In genomic region chr12:120062976-120063579, GRCh38 we compare ENCODE assay signal across 19 cellular contexts. TPM values are rescaled to one million over a fixed set of nuclear protein-coding genes. Genes with fewer than 3 reads are reported as not detected.
DNase-seq lines count a peak whose midpoint lies in the region; ATAC-seq and TF ChIP-seq lines count a peak whose summit lies in the region.
"Had no signal": no experiment of that assay in that cellular context is flagged by ENCODE, and none has a peak within 500 bp of the region (broad histone marks: within the 10 kb centered on the region; RNA-seq: fewer than 3 reads in every experiment).

No MANE protein-coding gene starts in this region.

- no peak overlapping the region for H3K4me3 Mint-ChIP-seq in activated CD8-positive, alpha-beta T cell treated with anti-CD3 and anti-CD28 coated beads for 36 hours
- no peak overlapping the region for H3K4me3 Mint-ChIP-seq in activated CD8-positive, alpha-beta T cell treated with anti-CD3 and anti-CD28 coated beads, Interleukin-2, amount 10 ng/mL, durations not matched to agents 7 days and 5 days
- no peak overlapping the region for H3K4me3 Mint-ChIP-seq in activated naive CD8-positive, alpha-beta T cell treated with anti-CD3 and anti-CD28 coated beads, Interleukin-2, amount 50 U/mL, for 24 hours
- H3K4me3 Mint-ChIP-seq: CD14-positive monocyte, H9 had no signal

- no peaks in the 10 kb centered on the region for H3K27me3 ChIP-seq in suprapubic skin
- H3K27me3 ChIP-seq: Peyer's patch had no signal

- TF ChIP-seq EP300 in suprapubic skin (IDR thresholded peaks at IDR 0.05): no peak

- H3K9me3 ChIP-seq in suprapubic skin: no peaks in the 10 kb centered on the region
- H3K9me3 ChIP-seq: A549, MG63, Peyer's patch had no signal

- H3K27ac ChIP-seq in suprapubic skin: peak overlapping the region; percentile 7
- H3K27ac ChIP-seq: A549, KMS-11, Peyer's patch had no signal

- no peak for DNase-seq in activated CD8-positive, alpha-beta T cell treated with anti-CD3 and anti-CD28 coated beads for 36 hours
- DNase-seq in activated CD8-positive, alpha-beta T cell treated with anti-CD3 and anti-CD28 coated beads, Interleukin-2, amount 10 ng/mL, durations not matched to agents 7 days and 5 days: no peak
- no peak for DNase-seq in activated naive CD8-positive, alpha-beta T cell treated with anti-CD3 and anti-CD28 coated beads, Interleukin-2, amount 50 U/mL, for 24 hours
- peak; percentile 14 for DNase-seq in fibroblast of villous mesenchyme (ENCODE audit: low read depth)
- DNase-seq in suprapubic skin (ENCODE audit: low spot score in 2 of 2): no peak
- no peak for DNase-seq in hepatic stellate cell (ENCODE audit: low spot score)
- no peak for DNase-seq in NCI-H82 (lab: John Stamatoyannopoulos, UW)
- DNase-seq in MV-4-11 (lab: John Stamatoyannopoulos, UW): no peak
- DNase-seq: COR-L47, H9, MG63, NCI-H1105, NCI-H1694 treated with DMSO at 0.1 percent for 48 hours, NCI-H446 treated with DMSO at 0.1 percent for 48 hours, Peyer's patch, Right ventricle myocardium superior had no signal

- peak overlapping the region; percentile 2 for H3K27ac Mint-ChIP-seq in activated CD8-positive, alpha-beta T cell treated with anti-CD3 and anti-CD28 coated beads for 36 hours
- no peak overlapping the region for H3K27ac Mint-ChIP-seq in activated CD8-positive, alpha-beta T cell treated with anti-CD3 and anti-CD28 coated beads, Interleukin-2, amount 10 ng/mL, durations not matched to agents 7 days and 5 days
- peak overlapping the region; percentile 36 for H3K27ac Mint-ChIP-seq in activated naive CD8-positive, alpha-beta T cell treated with anti-CD3 and anti-CD28 coated beads, Interleukin-2, amount 50 U/mL, for 24 hours
- H3K27ac Mint-ChIP-seq: CD14-positive monocyte had no signal

- WGBS in suprapubic skin: 89% methylated on average over 3 of the region's 3 CpGs

- TF ChIP-seq POLR2A in suprapubic skin (IDR thresholded peaks at IDR 0.05): no peak

- H3K4me1 Mint-ChIP-seq in activated CD8-positive, alpha-beta T cell treated with anti-CD3 and anti-CD28 coated beads for 36 hours (ENCODE audit: low read depth): peaks cover 17% of the 10 kb centered on the region
- H3K4me1 Mint-ChIP-seq in activated CD8-positive, alpha-beta T cell treated with anti-CD3 and anti-CD28 coated beads, Interleukin-2, amount 10 ng/mL, durations not matched to agents 7 days and 5 days (ENCODE audit: low read depth): no peaks in the 10 kb centered on the region
- H3K4me1 Mint-ChIP-seq in activated naive CD8-positive, alpha-beta T cell treated with anti-CD3 and anti-CD28 coated beads, Interleukin-2, amount 50 U/mL, for 24 hours: peaks cover 20% of the 10 kb centered on the region
- H3K4me1 Mint-ChIP-seq: CD14-positive monocyte had no signal

- ATAC-seq in activated CD8-positive, alpha-beta T cell treated with anti-CD3 and anti-CD28 coated beads for 36 hours: no peak
- ATAC-seq in activated CD8-positive, alpha-beta T cell treated with anti-CD3 and anti-CD28 coated beads, Interleukin-2, amount 10 ng/mL, durations not matched to agents 7 days and 5 days: no peak
- ATAC-seq in activated naive CD8-positive, alpha-beta T cell treated with anti-CD3 and anti-CD28 coated beads, Interleukin-2, amount 50 U/mL, for 24 hours: no peak
- ATAC-seq: A549 had no signal

- H3K9me3 Mint-ChIP-seq in activated CD8-positive, alpha-beta T cell treated with anti-CD3 and anti-CD28 coated beads for 36 hours: no peaks in the 10 kb centered on the region
- H3K9me3 Mint-ChIP-seq in activated CD8-positive, alpha-beta T cell treated with anti-CD3 and anti-CD28 coated beads, Interleukin-2, amount 10 ng/mL, durations not matched to agents 7 days and 5 days (ENCODE audit: insufficient read depth): no peaks in the 10 kb centered on the region
- no peaks in the 10 kb centered on the region for H3K9me3 Mint-ChIP-seq in activated naive CD8-positive, alpha-beta T cell treated with anti-CD3 and anti-CD28 coated beads, Interleukin-2, amount 50 U/mL, for 24 hours
- H3K9me3 Mint-ChIP-seq: CD14-positive monocyte, H9 had no signal

- H3K27me3 Mint-ChIP-seq in activated CD8-positive, alpha-beta T cell treated with anti-CD3 and anti-CD28 coated beads for 36 hours: no peaks in the 10 kb centered on the region
- no peaks in the 10 kb centered on the region for H3K27me3 Mint-ChIP-seq in activated CD8-positive, alpha-beta T cell treated with anti-CD3 and anti-CD28 coated beads, Interleukin-2, amount 10 ng/mL, durations not matched to agents 7 days and 5 days (ENCODE audit: low read depth)
- H3K27me3 Mint-ChIP-seq in activated naive CD8-positive, alpha-beta T cell treated with anti-CD3 and anti-CD28 coated beads, Interleukin-2, amount 50 U/mL, for 24 hours: no peaks in the 10 kb centered on the region

- POLR2A ChIA-PET in activated CD8-positive, alpha-beta T cell treated with anti-CD3 and anti-CD28 coated beads for 36 hours (lab: Charles Lee): no interaction called here
- POLR2A ChIA-PET in activated CD8-positive, alpha-beta T cell treated with anti-CD3 and anti-CD28 coated beads, Interleukin-2, amount 10 ng/mL, durations not matched to agents 7 days and 5 days (lab: Charles Lee): no interaction called here

- CTCF ChIA-PET in activated CD8-positive, alpha-beta T cell treated with anti-CD3 and anti-CD28 coated beads for 36 hours (lab: Charles Lee): interaction anchor here (0.5 to 1.5 kb wide), 4 partner anchors 9 to 508 kb away, joined by 3 to 5 read pairs (median 4); no protein-coding TSS in a partner anchor
- CTCF ChIA-PET in activated CD8-positive, alpha-beta T cell treated with anti-CD3 and anti-CD28 coated beads, Interleukin-2, amount 10 ng/mL, durations not matched to agents 7 days and 5 days (lab: Charles Lee): interaction anchor here (1.0 to 1.5 kb wide), 2 partner anchors 15 to 76 kb away, joined by 3 read pairs; no protein-coding TSS in a partner anchor

- TF ChIP-seq CTCF in activated CD8-positive, alpha-beta T cell treated with anti-CD3 and anti-CD28 coated beads for 36 hours (IDR thresholded peaks at IDR 0.05): no peak
- TF ChIP-seq CTCF in fibroblast of villous mesenchyme (IDR thresholded peaks at IDR 0.05; ENCODE audit: insufficient read depth, low read depth, low read length) (no peak), suprapubic skin (IDR thresholded peaks at IDR 0.05) (no peak)

- peaks cover 12% of the 10 kb centered on the region for H3K4me1 ChIP-seq in suprapubic skin
- H3K4me1 ChIP-seq: Peyer's patch had no signal

- no peaks in the 10 kb centered on the region for H3K36me3 ChIP-seq in suprapubic skin
- H3K36me3 ChIP-seq: MG63, Peyer's patch had no signal

- peaks cover 46% of the 10 kb centered on the region for H3K36me3 Mint-ChIP-seq in activated CD8-positive, alpha-beta T cell treated with anti-CD3 and anti-CD28 coated beads for 36 hours (ENCODE audit: low read depth)
- H3K36me3 Mint-ChIP-seq in activated CD8-positive, alpha-beta T cell treated with anti-CD3 and anti-CD28 coated beads, Interleukin-2, amount 10 ng/mL, durations not matched to agents 7 days and 5 days (ENCODE audit: low read depth): peaks cover 12% of the 10 kb centered on the region
- peaks cover 54% of the 10 kb centered on the region for H3K36me3 Mint-ChIP-seq in activated naive CD8-positive, alpha-beta T cell treated with anti-CD3 and anti-CD28 coated beads, Interleukin-2, amount 50 U/mL, for 24 hours (ENCODE audit: low read depth)
- H3K36me3 Mint-ChIP-seq: CD14-positive monocyte had no signal

- H3K4me3 ChIP-seq in fibroblast of villous mesenchyme (ENCODE audit: low read depth, low read length): no peak overlapping the region
- H3K4me3 ChIP-seq in suprapubic skin: no peak overlapping the region
- H3K4me3 ChIP-seq: A549, MG63, Peyer's patch had no signal

- intact Hi-C loops in activated CD8-positive, alpha-beta T cell treated with anti-CD3 and anti-CD28 coated beads for 36 hours (cut with micrococcal nuclease): no loop called here

RNA-seq across cellular contexts. Expression of gene RAB35, which starts 53.5 kb away (rescaled TPM):
- total RNA-seq in activated CD8-positive, alpha-beta T cell treated with anti-CD3 and anti-CD28 coated beads for 36 hours: 10 to 100 TPM; 38.2 to 41.5 TPM
- total RNA-seq in activated CD8-positive, alpha-beta T cell treated with anti-CD3 and anti-CD28 coated beads, Interleukin-2, amount 10 ng/mL, durations not matched to agents 7 days and 5 days: 10 to 100 TPM; 61.0 to 64.6 TPM
- total RNA-seq in fibroblast of villous mesenchyme: 24.5 and 24.6 TPM in 2 replicates
- 10 to 100 TPM; 30.0 to 39.6 (median 33.1) TPM for total RNA-seq in suprapubic skin
